ENCODE assay signal across 1 cellular context in the genomic region with DNA sequence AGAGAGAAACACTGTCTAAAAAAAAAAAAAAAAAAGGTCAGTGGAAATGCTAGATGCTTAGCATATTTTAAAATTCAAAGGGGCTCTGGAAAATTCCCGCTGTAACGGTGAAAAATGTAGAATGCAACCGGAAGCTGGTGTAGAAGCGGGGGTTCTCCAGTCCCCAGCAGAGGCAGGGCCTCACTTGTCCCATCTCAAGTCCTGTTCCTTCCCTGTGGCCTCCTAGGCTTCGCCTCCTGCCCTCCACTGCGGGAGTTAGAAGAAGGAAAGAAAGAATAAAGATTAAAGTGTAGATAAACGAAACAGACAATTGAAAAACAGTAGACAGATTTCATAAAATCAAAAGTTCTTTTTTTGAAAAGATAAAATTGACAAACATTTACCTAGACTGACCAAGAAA.
TF ChIP-seq lines count a peak whose summit lies in the region.

No MANE protein-coding gene starts in this region.

TF ChIP-seq in A549, 52 proteins besides CTCF, POLR2A, EP300 and RAD21 (continued from another document):
- TF ChIP-seq, protein P1, sequence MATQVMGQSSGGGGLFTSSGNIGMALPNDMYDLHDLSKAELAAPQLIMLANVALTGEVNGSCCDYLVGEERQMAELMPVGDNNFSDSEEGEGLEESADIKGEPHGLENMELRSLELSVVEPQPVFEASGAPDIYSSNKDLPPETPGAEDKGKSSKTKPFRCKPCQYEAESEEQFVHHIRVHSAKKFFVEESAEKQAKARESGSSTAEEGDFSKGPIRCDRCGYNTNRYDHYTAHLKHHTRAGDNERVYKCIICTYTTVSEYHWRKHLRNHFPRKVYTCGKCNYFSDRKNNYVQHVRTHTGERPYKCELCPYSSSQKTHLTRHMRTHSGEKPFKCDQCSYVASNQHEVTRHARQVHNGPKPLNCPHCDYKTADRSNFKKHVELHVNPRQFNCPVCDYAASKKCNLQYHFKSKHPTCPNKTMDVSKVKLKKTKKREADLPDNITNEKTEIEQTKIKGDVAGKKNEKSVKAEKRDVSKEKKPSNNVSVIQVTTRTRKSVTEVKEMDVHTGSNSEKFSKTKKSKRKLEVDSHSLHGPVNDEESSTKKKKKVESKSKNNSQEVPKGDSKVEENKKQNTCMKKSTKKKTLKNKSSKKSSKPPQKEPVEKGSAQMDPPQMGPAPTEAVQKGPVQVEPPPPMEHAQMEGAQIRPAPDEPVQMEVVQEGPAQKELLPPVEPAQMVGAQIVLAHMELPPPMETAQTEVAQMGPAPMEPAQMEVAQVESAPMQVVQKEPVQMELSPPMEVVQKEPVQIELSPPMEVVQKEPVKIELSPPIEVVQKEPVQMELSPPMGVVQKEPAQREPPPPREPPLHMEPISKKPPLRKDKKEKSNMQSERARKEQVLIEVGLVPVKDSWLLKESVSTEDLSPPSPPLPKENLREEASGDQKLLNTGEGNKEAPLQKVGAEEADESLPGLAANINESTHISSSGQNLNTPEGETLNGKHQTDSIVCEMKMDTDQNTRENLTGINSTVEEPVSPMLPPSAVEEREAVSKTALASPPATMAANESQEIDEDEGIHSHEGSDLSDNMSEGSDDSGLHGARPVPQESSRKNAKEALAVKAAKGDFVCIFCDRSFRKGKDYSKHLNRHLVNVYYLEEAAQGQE (IDR thresholded peaks at IDR 0.05), result no peak
- TF ChIP-seq EHF (CRISPR knock-in tag; IDR thresholded peaks at IDR 0.05), result no peak
- TF ChIP-seq ZNF302 (CRISPR knock-in tag; IDR thresholded peaks at IDR 0.05), result no peak
